Comparison of ENCODE assay signal across 1 cellular context in genomic region chr2:236173734-236174607, GRCh38.
TF ChIP-seq lines count a peak whose summit lies in the region.

No MANE protein-coding gene starts in this region.

TF ChIP-seq in HCT116, 20 proteins besides CTCF, POLR2A, EP300 and RAD21 (continued from another document):
- TF ChIP-seq ATF3 (IDR thresholded peaks at IDR 0.05) (no peak), REST (IDR thresholded peaks at IDR 0.05; ENCODE audit: low read depth) (no peak), ZBTB33 (IDR thresholded peaks at IDR 0.05; ENCODE audit: extremely low read depth, insufficient replicate concordance, low read length) (no peak), ZNF274 (IDR thresholded peaks at IDR 0.05; ENCODE audit: low read depth, low read length) (no peak)
- TF ChIP-seq, protein P1, sequence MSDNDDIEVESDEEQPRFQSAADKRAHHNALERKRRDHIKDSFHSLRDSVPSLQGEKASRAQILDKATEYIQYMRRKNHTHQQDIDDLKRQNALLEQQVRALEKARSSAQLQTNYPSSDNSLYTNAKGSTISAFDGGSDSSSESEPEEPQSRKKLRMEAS (IDR thresholded peaks at IDR 0.05) = no peak
